Comparison of ENCODE assay signal across 8 cellular contexts in the genomic region with DNA sequence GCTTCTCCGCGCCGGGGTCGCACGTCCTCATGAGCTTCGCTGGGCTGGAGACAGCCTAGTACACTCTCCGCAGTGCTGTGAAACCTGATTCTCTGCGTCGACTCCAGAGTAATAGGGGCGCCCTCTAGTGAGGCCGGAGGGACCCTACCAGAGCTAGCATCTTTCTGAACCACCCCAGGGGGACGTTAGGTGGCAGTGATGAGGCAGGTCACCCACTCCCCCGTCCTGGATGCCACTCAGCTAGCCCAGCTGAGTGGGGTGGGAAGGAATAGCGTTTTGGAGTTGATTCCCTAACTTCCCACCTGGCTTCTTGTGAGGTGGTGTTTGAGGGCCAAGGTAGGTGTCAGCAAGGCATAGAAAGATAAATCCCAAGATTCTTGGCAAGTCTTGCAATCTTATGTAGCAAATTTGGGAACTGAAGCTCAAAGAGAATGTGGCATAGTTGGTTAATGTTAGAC. TPM values are rescaled to one million over a fixed set of nuclear protein-coding genes. Genes with fewer than 3 reads are reported as not detected.
DNase-seq lines count a peak whose midpoint lies in the region; ATAC-seq and TF ChIP-seq lines count a peak whose summit lies in the region.

No MANE protein-coding gene starts in this region.

- H3K4me1 ChIP-seq in SJSA1 (replicated peaks) (peaks cover 5% of the 10 kb centered on the region; the same call in 1 of the 2 replicates), trophoblast cell (ENCODE audit: control insufficient read depth in 1 of 2, insufficient read depth in 2 of 2, low read length in 2 of 2) (peaks cover 4 to 8% of the 10 kb centered on the region in 2 experiments), transverse colon (peaks cover 10 to 26% (median 18%) of the 10 kb centered on the region in 4 donors)

- H3K79me2 ChIP-seq in trophoblast cell (ENCODE audit: control insufficient read depth, insufficient read depth, low read length, poor library complexity), result no peaks in the 10 kb centered on the region

- H3K4me3 ChIP-seq in GM06990 (replicated peaks; ENCODE audit: low read depth, low read length), result no peak overlapping the region
- no peak overlapping the region for H3K4me3 ChIP-seq in SJSA1
- no peak overlapping the region for H3K4me3 ChIP-seq in trophoblast cell (ENCODE audit: low read depth, low read length)
- peak overlapping the region in 1 of 4 donors; percentile 27 for H3K4me3 ChIP-seq in transverse colon

- peaks cover 32% of the 10 kb centered on the region for H3K4me1 Mint-ChIP-seq in activated naive CD4-positive, alpha-beta T cell treated with anti-CD3 and anti-CD28 coated beads for 36 hours (ENCODE audit: low read depth)
- no peaks in the 10 kb centered on the region for H3K4me1 Mint-ChIP-seq in glutamatergic neuron (ENCODE audit: low read depth, unreplicated experiment)

- no peak overlapping the region for H2AK5ac ChIP-seq in trophoblast cell (ENCODE audit: low read length)

- H3K4me3 Mint-ChIP-seq in activated naive CD4-positive, alpha-beta T cell treated with anti-CD3 and anti-CD28 coated beads for 36 hours, result peak overlapping the region; percentile 50
- H3K4me3 Mint-ChIP-seq in glutamatergic neuron (ENCODE audit: unreplicated experiment), result peak overlapping the region; percentile 64

- H3K9me3 ChIP-seq in SJSA1 (replicated peaks), result no peaks in the 10 kb centered on the region
- peaks cover 2% of the 10 kb centered on the region for H3K9me3 ChIP-seq in trophoblast cell (ENCODE audit: insufficient read depth, low read depth, low read length)
- H3K9me3 ChIP-seq in transverse colon, result no peaks in the 10 kb centered on the region

- H3K36me3 ChIP-seq in GM06990 (ENCODE audit: control insufficient read depth, insufficient read depth, low read length) (no peaks in the 10 kb centered on the region), SJSA1 (no peaks in the 10 kb centered on the region), trophoblast cell (ENCODE audit: control insufficient read depth in 1 of 2, insufficient read depth in 2 of 2, low read length in 2 of 2) (no peaks in the 10 kb centered on the region), transverse colon (no peaks in the 10 kb centered on the region)

- no peak overlapping the region for H4K91ac ChIP-seq in trophoblast cell (ENCODE audit: low read depth, low read length)

- TF ChIP-seq EP300 in transverse colon (IDR thresholded peaks at IDR 0.05; ENCODE audit: low read depth), result no peak

- intact Hi-C loops in activated naive CD4-positive, alpha-beta T cell treated with anti-CD3 and anti-CD28 coated beads for 36 hours (cut with micrococcal nuclease), result loop anchor here (2.0 to 5.0 kb wide), 4 partner anchors 83 to 265 kb away; a partner anchor contains a TSS
- intact Hi-C loops in transverse colon (cut with DNase I; ENCODE audit: low total_unique reads), result loop anchor here (2.0 kb wide), 1 partner anchor 61 kb away; no protein-coding TSS in a partner anchor

- no peaks in the 10 kb centered on the region for H3K79me1 ChIP-seq in trophoblast cell (ENCODE audit: low read length)

- H3K36me3 Mint-ChIP-seq in activated naive CD4-positive, alpha-beta T cell treated with anti-CD3 and anti-CD28 coated beads for 36 hours (ENCODE audit: low read depth), result no peaks in the 10 kb centered on the region
- H3K36me3 Mint-ChIP-seq in glutamatergic neuron (ENCODE audit: unreplicated experiment), result no peaks in the 10 kb centered on the region

- peak; percentile 85 for ATAC-seq in HG02571 (IDR thresholded peaks at IDR 0.05; ENCODE audit: unreplicated experiment)

- no peak overlapping the region for H2BK12ac ChIP-seq in trophoblast cell (ENCODE audit: low read length)

- H3K27ac ChIP-seq in SJSA1 (no peak overlapping the region), trophoblast cell (ENCODE audit: low read depth, low read length) (no peak overlapping the region), transverse colon (no peak overlapping the region)

- in situ Hi-C loops in transverse colon (cut with MboI; ENCODE audit: low pct_ligation_motif_present in 1 of 4, low pct_unique_long_range_greater_than_20kb in 1 of 4, low sequenced_read_pairs in 3 of 4), result loop anchor here in 1 of 4 donors (25.0 kb wide), 1 partner anchor 156 kb away; a partner anchor contains a TSS

- H3K4ac ChIP-seq in trophoblast cell (ENCODE audit: low read depth, low read length), result no peak overlapping the region

- H3K27ac Mint-ChIP-seq in activated naive CD4-positive, alpha-beta T cell treated with anti-CD3 and anti-CD28 coated beads for 36 hours, result no peak overlapping the region
- H3K27ac Mint-ChIP-seq in glutamatergic neuron (ENCODE audit: unreplicated experiment), result no peak overlapping the region

- H3K23ac ChIP-seq in trophoblast cell (ENCODE audit: low read length), result no peak overlapping the region

- H2BK120ac ChIP-seq in trophoblast cell (ENCODE audit: insufficient read depth, low read length, poor library complexity), result no peak overlapping the region

- no CpG with 5 or more reads among the region's 14 CpGs for whole genome bisulfite sequencing in trophoblast cell (ENCODE audit: extremely low coverage, insufficient coverage, insufficient read length)
- WGBS in transverse colon (ENCODE audit: low coverage in 1 of 2), 2 donors, result 0 to 3% methylated on average over 6 to 14 of the region's 14 CpGs

- no peaks in the 10 kb centered on the region for H3K9me3 Mint-ChIP-seq in activated naive CD4-positive, alpha-beta T cell treated with anti-CD3 and anti-CD28 coated beads for 36 hours
- peaks cover 8% of the 10 kb centered on the region for H3K9me3 Mint-ChIP-seq in glutamatergic neuron (ENCODE audit: unreplicated experiment)

- no peak for TF ChIP-seq POLR2A in transverse colon (IDR thresholded peaks at IDR 0.05)

- CTCF ChIA-PET in activated naive CD4-positive, alpha-beta T cell treated with anti-CD3 and anti-CD28 coated beads for 36 hours (lab: Charles Lee), result interaction anchor here (0.6 to 1.7 kb wide), 51 partner anchors 8 to 298 kb away, joined by 3 to 32 read pairs (median 4); a partner anchor contains a TSS

- H4K12ac ChIP-seq in trophoblast cell (ENCODE audit: low read depth, low read length), result no peak overlapping the region

- H4K8ac ChIP-seq in trophoblast cell (ENCODE audit: low read depth, low read length), result no peak overlapping the region

- DNase-seq in GM06990 (ENCODE audit: extremely low read depth, insufficient read length) (peak; percentile 56), MV-4-11 (lab: John Stamatoyannopoulos, UW) (peak; percentile 77), SJSA1 (ENCODE audit: low read depth in 1 of 2, low spot score in 2 of 2) (peak; percentile 63 to 82), glutamatergic neuron (peak; percentile 90), trophoblast cell (peak; percentile 76 to 87), transverse colon (peak; percentile 89)
- peak; percentile 93 for DNase-seq in activated naive CD4-positive, alpha-beta T cell treated with anti-CD3 and anti-CD28 coated beads for 36 hours

- no peak overlapping the region for H2AFZ ChIP-seq in trophoblast cell (ENCODE audit: insufficient read depth, low read length, poor library complexity)

- H2BK5ac ChIP-seq in trophoblast cell (ENCODE audit: low read depth, low read length, poor library complexity), result no peak overlapping the region

- peak overlapping the region; percentile 61 for H3K4me2 ChIP-seq in trophoblast cell (ENCODE audit: low read length)

- peak; percentile 100 for TF ChIP-seq CTCF in GM06990 (IDR thresholded peaks at IDR 0.05; ENCODE audit: insufficient read depth, low read length, poor library complexity, severe bottlenecking)
- TF ChIP-seq CTCF in glutamatergic neuron (IDR thresholded peaks at IDR 0.05; ENCODE audit: partially characterized antibody, unreplicated experiment), result peak; percentile 83
- peak; percentile 90 to 95 (median 92) for TF ChIP-seq CTCF in transverse colon (IDR thresholded peaks at IDR 0.05)

- peaks cover 60% of the 10 kb centered on the region for H3K27me3 Mint-ChIP-seq in activated naive CD4-positive, alpha-beta T cell treated with anti-CD3 and anti-CD28 coated beads for 36 hours (ENCODE audit: low read depth)
- H3K27me3 Mint-ChIP-seq in glutamatergic neuron (ENCODE audit: unreplicated experiment), result peaks cover 40% of the 10 kb centered on the region

- H3K18ac ChIP-seq in trophoblast cell (ENCODE audit: low read length), result no peak overlapping the region

- no peak overlapping the region for H3K14ac ChIP-seq in trophoblast cell (ENCODE audit: low read length)

- no peak overlapping the region for H3K9ac ChIP-seq in trophoblast cell (ENCODE audit: low read length)

- H3K27me3 ChIP-seq in GM06990 (replicated peaks; ENCODE audit: control insufficient read depth, insufficient read depth, low read length), result peaks cover 11% of the 10 kb centered on the region
- H3K27me3 ChIP-seq in SJSA1 (replicated peaks), result peaks cover 36% of the 10 kb centered on the region
- H3K27me3 ChIP-seq in trophoblast cell (ENCODE audit: insufficient read depth, low read length), result peaks cover 50% of the 10 kb centered on the region
- peaks cover 78% of the 10 kb centered on the region for H3K27me3 ChIP-seq in transverse colon

RNA-seq across cellular contexts. Expression of a gene that starts 4.0 kb away (rescaled TPM):
- not detected in 2 replicates for total RNA-seq in SJSA1 (2014; rRNA removed; shearing (Covaris generic))
- not detected for total RNA-seq in activated naive CD4-positive, alpha-beta T cell treated with anti-CD3 and anti-CD28 coated beads for 36 hours
- total RNA-seq in glutamatergic neuron (ENCODE audit: unreplicated experiment), result not detected
- polyA plus RNA-seq in trophoblast cell (2013), result not detected in 2 replicates
- total RNA-seq in transverse colon, result 10 to 100 TPM in 1 of 4 donors, under 1 TPM in 1, not detected in 2; 0.68 to 10.0 TPM

RNA-seq across cellular contexts. Expression of a gene that starts 4.2 kb away (rescaled TPM):
- total RNA-seq in SJSA1 (2014; rRNA removed; shearing (Covaris generic)), result not detected in 2 replicates
- not detected for total RNA-seq in activated naive CD4-positive, alpha-beta T cell treated with anti-CD3 and anti-CD28 coated beads for 36 hours
- total RNA-seq in glutamatergic neuron (ENCODE audit: unreplicated experiment), result not detected
- 0.19 TPM in 2 replicates for polyA plus RNA-seq in trophoblast cell (2013)
- 10 to 100 TPM in 1 of 4 donors, 1 to 10 TPM in 1, under 1 TPM in 2; 0.68 to 23.8 (median 1.9) TPM for total RNA-seq in transverse colon

RNA-seq across cellular contexts. Expression of a gene that starts 11.5 kb away (rescaled TPM):
- total RNA-seq in SJSA1 (2014; rRNA removed; shearing (Covaris generic)), result not detected in 2 replicates
- total RNA-seq in activated naive CD4-positive, alpha-beta T cell treated with anti-CD3 and anti-CD28 coated beads for 36 hours, result not detected
- not detected for total RNA-seq in glutamatergic neuron (ENCODE audit: unreplicated experiment)
- 2.8 and 3.4 TPM in 2 replicates for polyA plus RNA-seq in trophoblast cell (2013)
- total RNA-seq in transverse colon, result 1 to 10 TPM in 1 of 4 donors, not detected in 3; 1.4 TPM

RNA-seq across cellular contexts. Expression of a gene that starts 11.6 kb away (rescaled TPM):
- total RNA-seq in SJSA1 (2014; rRNA removed; shearing (Covaris generic)), result not detected in 2 replicates
- under 1 TPM; 0.17 TPM for total RNA-seq in activated naive CD4-positive, alpha-beta T cell treated with anti-CD3 and anti-CD28 coated beads for 36 hours
- total RNA-seq in glutamatergic neuron (ENCODE audit: unreplicated experiment) (not detected), transverse colon (1 to 10 TPM in 1 of 4 donors, under 1 TPM in 2, not detected in 1; 0.14 to 4.1 (median 0.64) TPM)
- polyA plus RNA-seq in trophoblast cell (2013), result 1.1 and 1.4 TPM in 2 replicates
